1 cellular context compared by ENCODE assay signal in the genomic region with DNA sequence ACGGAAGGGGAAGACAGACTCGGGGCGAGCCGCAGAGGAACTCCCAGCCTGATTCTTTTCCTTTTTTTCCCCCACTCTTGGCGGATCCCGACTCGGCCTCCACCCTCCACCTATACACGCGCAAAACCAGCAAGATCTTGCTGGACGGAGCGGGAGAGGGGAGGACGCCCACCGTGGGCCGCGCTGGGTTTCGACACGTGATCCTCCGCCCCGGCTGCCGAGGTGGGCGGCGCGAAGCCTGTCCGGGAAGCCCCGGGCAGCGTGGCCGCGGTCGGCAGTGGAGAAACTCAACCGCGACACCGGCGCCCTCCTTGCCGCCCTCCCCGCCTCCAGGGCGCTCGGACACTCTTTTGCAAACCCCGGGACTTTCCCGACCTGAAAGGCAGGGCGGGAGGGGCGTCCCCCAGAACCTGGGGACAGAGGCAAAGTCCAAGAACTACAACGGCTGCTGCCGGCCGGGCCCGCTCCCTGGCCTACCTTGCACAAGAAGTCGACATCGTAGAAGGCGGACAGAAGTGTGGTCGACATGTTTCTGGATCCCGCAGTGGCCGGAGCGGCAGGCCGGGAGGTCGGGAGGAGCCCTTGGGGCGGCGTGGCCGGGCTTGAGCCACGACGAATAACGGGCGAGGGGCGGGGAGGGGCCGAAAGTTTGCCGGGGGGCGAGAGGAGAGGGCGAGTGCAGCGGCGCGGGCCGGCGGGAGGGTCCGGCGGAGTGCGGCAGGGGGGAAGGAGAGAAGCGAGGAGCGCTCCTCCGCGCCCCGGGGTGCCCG.
A peak's percentile ranks its signal among the peaks of the same experiment; 100 is the strongest.
TF ChIP-seq lines count a peak whose summit lies in the region.

No MANE protein-coding gene starts in this region.

TF ChIP-seq in HepG2, 621 proteins besides CTCF, POLR2A, EP300 and RAD21 (continued from another document and continues in another):
- TF ChIP-seq, protein P1, sequence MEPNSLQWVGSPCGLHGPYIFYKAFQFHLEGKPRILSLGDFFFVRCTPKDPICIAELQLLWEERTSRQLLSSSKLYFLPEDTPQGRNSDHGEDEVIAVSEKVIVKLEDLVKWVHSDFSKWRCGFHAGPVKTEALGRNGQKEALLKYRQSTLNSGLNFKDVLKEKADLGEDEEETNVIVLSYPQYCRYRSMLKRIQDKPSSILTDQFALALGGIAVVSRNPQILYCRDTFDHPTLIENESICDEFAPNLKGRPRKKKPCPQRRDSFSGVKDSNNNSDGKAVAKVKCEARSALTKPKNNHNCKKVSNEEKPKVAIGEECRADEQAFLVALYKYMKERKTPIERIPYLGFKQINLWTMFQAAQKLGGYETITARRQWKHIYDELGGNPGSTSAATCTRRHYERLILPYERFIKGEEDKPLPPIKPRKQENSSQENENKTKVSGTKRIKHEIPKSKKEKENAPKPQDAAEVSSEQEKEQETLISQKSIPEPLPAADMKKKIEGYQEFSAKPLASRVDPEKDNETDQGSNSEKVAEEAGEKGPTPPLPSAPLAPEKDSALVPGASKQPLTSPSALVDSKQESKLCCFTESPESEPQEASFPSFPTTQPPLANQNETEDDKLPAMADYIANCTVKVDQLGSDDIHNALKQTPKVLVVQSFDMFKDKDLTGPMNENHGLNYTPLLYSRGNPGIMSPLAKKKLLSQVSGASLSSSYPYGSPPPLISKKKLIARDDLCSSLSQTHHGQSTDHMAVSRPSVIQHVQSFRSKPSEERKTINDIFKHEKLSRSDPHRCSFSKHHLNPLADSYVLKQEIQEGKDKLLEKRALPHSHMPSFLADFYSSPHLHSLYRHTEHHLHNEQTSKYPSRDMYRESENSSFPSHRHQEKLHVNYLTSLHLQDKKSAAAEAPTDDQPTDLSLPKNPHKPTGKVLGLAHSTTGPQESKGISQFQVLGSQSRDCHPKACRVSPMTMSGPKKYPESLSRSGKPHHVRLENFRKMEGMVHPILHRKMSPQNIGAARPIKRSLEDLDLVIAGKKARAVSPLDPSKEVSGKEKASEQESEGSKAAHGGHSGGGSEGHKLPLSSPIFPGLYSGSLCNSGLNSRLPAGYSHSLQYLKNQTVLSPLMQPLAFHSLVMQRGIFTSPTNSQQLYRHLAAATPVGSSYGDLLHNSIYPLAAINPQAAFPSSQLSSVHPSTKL (CRISPR knock-in tag; IDR thresholded peaks at IDR 0.05): no peak; the same call in 1 of the 2 replicates
- TF ChIP-seq ZNF251 (CRISPR knock-in tag; IDR thresholded peaks at IDR 0.05) (no peak), RFXAP (CRISPR knock-in tag; IDR thresholded peaks at IDR 0.05; ENCODE audit: borderline replicate concordance) (no peak), ZNF496 (CRISPR knock-in tag; IDR thresholded peaks at IDR 0.05; ENCODE audit: insufficient replicate concordance) (no peak), GPN1 (CRISPR knock-in tag; IDR thresholded peaks at IDR 0.05; ENCODE audit: borderline replicate concordance) (peak; percentile 31; the same call in 1 of the 2 replicates), MTA3 (CRISPR knock-in tag; IDR thresholded peaks at IDR 0.05) (no peak), MATR3 (CRISPR knock-in tag; IDR thresholded peaks at IDR 0.05) (no peak), ZNF468 (CRISPR knock-in tag; IDR thresholded peaks at IDR 0.05) (no peak), ZKSCAN1 (IDR thresholded peaks at IDR 0.05; ENCODE audit: low read length) (no peak), CBX2 (IDR thresholded peaks at IDR 0.05; ENCODE audit: low read depth, low read length) (no peak), CBX2 (CRISPR knock-in tag; IDR thresholded peaks at IDR 0.05; ENCODE audit: low read depth) (no peak), GTF2F1 (IDR thresholded peaks at IDR 0.05; ENCODE audit: low read length) (no peak), ZNF790 (CRISPR knock-in tag; IDR thresholded peaks at IDR 0.05; ENCODE audit: borderline replicate concordance) (peak; percentile 78), ZNF720 (CRISPR knock-in tag; IDR thresholded peaks at IDR 0.05) (peak; percentile 68; the same call in 1 of the 2 replicates), FOXK1 (CRISPR knock-in tag; IDR thresholded peaks at IDR 0.05; ENCODE audit: borderline replicate concordance, low read depth) (peak; percentile 15; the same call in 1 of the 2 replicates), ZNF766 (CRISPR knock-in tag; IDR thresholded peaks at IDR 0.05; ENCODE audit: borderline replicate concordance) (no peak), ZNF292 (CRISPR knock-in tag; IDR thresholded peaks at IDR 0.05; ENCODE audit: borderline replicate concordance, low read depth) (no peak), ZNF12 (CRISPR knock-in tag; IDR thresholded peaks at IDR 0.05) (no peak), KAT8 (CRISPR knock-in tag; IDR thresholded peaks at IDR 0.05) (no peak), SAFB2 (CRISPR knock-in tag; IDR thresholded peaks at IDR 0.05; ENCODE audit: borderline replicate concordance, low read depth) (no peak), ZNF34 (CRISPR knock-in tag; IDR thresholded peaks at IDR 0.05; ENCODE audit: borderline replicate concordance) (no peak), CHD2 (IDR thresholded peaks at IDR 0.05; ENCODE audit: low read depth, low read length) (no peak), ZNF607 (CRISPR knock-in tag; IDR thresholded peaks at IDR 0.05; ENCODE audit: borderline replicate concordance) (no peak; the same call in none of the 2 replicates), HMGA1 (CRISPR knock-in tag; conservative IDR thresholded peaks at IDR 0.05) (no peak), SRSF9 (IDR thresholded peaks at IDR 0.05; ENCODE audit: borderline replicate concordance, insufficient read depth, low read depth, low read length, poor library complexity, severe bottlenecking) (no peak), SOX13 (IDR thresholded peaks at IDR 0.05) (no peak; the same call in 1 of the 2 replicates), SOX13 (CRISPR knock-in tag; conservative IDR thresholded peaks at IDR 0.05 in 1 of 2, IDR thresholded peaks at IDR 0.05 in 1 of 2) (0 out of 4 replicates have a peak, but pooled peaks of 1 of the 2 experiments have one; percentile 10)
- TF ChIP-seq, protein P2, sequence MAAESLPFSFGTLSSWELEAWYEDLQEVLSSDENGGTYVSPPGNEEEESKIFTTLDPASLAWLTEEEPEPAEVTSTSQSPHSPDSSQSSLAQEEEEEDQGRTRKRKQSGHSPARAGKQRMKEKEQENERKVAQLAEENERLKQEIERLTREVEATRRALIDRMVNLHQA (CRISPR knock-in tag; IDR thresholded peaks at IDR 0.05): no peak
- TF ChIP-seq, protein P3, sequence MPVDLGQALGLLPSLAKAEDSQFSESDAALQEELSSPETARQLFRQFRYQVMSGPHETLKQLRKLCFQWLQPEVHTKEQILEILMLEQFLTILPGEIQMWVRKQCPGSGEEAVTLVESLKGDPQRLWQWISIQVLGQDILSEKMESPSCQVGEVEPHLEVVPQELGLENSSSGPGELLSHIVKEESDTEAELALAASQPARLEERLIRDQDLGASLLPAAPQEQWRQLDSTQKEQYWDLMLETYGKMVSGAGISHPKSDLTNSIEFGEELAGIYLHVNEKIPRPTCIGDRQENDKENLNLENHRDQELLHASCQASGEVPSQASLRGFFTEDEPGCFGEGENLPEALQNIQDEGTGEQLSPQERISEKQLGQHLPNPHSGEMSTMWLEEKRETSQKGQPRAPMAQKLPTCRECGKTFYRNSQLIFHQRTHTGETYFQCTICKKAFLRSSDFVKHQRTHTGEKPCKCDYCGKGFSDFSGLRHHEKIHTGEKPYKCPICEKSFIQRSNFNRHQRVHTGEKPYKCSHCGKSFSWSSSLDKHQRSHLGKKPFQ (CRISPR knock-in tag; IDR thresholded peaks at IDR 0.05; ENCODE audit: insufficient replicate concordance): peak; percentile 55
- TF ChIP-seq, protein P4, sequence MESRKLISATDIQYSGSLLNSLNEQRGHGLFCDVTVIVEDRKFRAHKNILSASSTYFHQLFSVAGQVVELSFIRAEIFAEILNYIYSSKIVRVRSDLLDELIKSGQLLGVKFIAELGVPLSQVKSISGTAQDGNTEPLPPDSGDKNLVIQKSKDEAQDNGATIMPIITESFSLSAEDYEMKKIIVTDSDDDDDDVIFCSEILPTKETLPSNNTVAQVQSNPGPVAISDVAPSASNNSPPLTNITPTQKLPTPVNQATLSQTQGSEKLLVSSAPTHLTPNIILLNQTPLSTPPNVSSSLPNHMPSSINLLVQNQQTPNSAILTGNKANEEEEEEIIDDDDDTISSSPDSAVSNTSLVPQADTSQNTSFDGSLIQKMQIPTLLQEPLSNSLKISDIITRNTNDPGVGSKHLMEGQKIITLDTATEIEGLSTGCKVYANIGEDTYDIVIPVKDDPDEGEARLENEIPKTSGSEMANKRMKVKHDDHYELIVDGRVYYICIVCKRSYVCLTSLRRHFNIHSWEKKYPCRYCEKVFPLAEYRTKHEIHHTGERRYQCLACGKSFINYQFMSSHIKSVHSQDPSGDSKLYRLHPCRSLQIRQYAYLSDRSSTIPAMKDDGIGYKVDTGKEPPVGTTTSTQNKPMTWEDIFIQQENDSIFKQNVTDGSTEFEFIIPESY (CRISPR knock-in tag; IDR thresholded peaks at IDR 0.05): no peak
- TF ChIP-seq, protein P5, sequence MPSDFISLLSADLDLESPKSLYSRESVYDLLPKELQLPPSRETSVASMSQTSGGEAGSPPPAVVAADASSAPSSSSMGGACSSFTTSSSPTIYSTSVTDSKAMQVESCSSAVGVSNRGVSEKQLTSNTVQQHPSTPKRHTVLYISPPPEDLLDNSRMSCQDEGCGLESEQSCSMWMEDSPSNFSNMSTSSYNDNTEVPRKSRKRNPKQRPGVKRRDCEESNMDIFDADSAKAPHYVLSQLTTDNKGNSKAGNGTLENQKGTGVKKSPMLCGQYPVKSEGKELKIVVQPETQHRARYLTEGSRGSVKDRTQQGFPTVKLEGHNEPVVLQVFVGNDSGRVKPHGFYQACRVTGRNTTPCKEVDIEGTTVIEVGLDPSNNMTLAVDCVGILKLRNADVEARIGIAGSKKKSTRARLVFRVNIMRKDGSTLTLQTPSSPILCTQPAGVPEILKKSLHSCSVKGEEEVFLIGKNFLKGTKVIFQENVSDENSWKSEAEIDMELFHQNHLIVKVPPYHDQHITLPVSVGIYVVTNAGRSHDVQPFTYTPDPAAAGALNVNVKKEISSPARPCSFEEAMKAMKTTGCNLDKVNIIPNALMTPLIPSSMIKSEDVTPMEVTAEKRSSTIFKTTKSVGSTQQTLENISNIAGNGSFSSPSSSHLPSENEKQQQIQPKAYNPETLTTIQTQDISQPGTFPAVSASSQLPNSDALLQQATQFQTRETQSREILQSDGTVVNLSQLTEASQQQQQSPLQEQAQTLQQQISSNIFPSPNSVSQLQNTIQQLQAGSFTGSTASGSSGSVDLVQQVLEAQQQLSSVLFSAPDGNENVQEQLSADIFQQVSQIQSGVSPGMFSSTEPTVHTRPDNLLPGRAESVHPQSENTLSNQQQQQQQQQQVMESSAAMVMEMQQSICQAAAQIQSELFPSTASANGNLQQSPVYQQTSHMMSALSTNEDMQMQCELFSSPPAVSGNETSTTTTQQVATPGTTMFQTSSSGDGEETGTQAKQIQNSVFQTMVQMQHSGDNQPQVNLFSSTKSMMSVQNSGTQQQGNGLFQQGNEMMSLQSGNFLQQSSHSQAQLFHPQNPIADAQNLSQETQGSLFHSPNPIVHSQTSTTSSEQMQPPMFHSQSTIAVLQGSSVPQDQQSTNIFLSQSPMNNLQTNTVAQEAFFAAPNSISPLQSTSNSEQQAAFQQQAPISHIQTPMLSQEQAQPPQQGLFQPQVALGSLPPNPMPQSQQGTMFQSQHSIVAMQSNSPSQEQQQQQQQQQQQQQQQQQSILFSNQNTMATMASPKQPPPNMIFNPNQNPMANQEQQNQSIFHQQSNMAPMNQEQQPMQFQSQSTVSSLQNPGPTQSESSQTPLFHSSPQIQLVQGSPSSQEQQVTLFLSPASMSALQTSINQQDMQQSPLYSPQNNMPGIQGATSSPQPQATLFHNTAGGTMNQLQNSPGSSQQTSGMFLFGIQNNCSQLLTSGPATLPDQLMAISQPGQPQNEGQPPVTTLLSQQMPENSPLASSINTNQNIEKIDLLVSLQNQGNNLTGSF (CRISPR knock-in tag; IDR thresholded peaks at IDR 0.05): no peak
- TF ChIP-seq, protein P6, sequence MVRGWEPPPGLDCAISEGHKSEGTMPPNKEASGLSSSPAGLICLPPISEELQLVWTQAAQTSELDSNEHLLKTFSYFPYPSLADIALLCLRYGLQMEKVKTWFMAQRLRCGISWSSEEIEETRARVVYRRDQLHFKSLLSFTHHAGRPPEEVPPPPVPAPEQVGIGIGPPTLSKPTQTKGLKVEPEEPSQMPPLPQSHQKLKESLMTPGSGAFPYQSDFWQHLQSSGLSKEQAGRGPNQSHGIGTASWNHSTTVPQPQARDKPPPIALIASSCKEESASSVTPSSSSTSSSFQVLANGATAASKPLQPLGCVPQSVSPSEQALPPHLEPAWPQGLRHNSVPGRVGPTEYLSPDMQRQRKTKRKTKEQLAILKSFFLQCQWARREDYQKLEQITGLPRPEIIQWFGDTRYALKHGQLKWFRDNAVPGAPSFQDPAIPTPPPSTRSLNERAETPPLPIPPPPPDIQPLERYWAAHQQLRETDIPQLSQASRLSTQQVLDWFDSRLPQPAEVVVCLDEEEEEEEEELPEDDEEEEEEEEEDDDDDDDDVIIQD (CRISPR knock-in tag; IDR thresholded peaks at IDR 0.05; ENCODE audit: low read depth): no peak
- TF ChIP-seq, protein P7, sequence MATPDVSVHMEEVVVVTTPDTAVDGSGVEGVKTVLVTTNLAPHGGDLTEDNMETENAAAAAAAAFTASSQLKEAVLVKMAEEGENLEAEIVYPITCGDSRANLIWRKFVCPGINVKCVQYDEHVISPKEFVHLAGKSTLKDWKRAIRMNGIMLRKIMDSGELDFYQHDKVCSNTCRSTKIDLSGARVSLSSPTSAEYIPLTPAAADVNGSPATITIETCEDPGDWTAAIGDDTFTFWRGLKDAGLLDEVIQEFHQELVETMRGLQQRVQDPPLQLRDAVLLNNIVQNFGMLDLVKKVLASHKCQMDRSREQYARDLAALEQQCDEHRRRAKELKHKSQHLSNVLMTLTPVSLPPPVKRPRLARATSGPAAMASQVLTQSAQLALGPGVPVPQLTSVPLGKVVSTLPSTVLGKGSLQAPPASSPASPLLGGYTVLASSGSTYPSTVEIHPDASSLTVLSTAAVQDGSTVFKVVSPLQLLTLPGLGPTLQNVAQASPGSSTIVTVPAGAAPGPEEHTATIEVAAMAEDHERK (CRISPR knock-in tag; IDR thresholded peaks at IDR 0.05; ENCODE audit: low read depth): no peak
- TF ChIP-seq, protein P8, sequence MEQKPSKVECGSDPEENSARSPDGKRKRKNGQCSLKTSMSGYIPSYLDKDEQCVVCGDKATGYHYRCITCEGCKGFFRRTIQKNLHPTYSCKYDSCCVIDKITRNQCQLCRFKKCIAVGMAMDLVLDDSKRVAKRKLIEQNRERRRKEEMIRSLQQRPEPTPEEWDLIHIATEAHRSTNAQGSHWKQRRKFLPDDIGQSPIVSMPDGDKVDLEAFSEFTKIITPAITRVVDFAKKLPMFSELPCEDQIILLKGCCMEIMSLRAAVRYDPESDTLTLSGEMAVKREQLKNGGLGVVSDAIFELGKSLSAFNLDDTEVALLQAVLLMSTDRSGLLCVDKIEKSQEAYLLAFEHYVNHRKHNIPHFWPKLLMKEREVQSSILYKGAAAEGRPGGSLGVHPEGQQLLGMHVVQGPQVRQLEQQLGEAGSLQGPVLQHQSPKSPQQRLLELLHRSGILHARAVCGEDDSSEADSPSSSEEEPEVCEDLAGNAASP (CRISPR knock-in tag; IDR thresholded peaks at IDR 0.05; ENCODE audit: borderline replicate concordance): no peak
- TF ChIP-seq, protein P9, sequence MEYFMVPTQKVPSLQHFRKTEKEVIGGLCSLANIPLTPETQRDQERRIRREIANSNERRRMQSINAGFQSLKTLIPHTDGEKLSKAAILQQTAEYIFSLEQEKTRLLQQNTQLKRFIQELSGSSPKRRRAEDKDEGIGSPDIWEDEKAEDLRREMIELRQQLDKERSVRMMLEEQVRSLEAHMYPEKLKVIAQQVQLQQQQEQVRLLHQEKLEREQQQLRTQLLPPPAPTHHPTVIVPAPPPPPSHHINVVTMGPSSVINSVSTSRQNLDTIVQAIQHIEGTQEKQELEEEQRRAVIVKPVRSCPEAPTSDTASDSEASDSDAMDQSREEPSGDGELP (IDR thresholded peaks at IDR 0.05; ENCODE audit: borderline replicate concordance, low read depth): no peak
